8 cellular contexts compared by ENCODE assay signal in the genomic region with DNA sequence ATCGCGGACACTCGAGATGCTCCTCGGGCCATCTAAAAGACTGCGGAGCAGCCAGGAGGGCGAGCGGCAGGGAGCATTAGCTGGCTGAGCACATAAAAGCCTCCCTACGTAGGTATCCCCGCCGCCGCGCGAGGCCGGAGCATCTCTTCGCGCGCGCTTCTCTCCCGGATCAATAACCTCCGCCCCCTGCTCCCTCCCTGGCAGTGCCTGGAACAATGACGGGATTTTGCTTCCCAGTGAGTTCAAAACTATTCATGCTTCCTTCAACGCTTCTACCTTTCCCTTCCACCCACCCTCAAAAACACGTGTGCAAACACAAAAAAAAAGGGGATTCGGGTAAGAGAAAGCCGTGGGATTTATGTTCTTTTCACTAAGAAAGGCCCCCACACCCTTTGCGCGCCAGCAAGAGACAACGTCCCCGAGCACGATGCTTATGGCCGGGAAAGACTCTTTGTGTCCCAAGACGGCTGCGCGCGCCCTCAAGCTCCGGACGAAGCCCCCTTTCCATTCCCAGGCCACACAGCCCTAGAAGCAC. TPM values are rescaled to one million over a fixed set of nuclear protein-coding genes. Genes with fewer than 3 reads are reported as not detected.
DNase-seq lines count a peak whose midpoint lies in the region; ATAC-seq, FAIRE-seq and TF ChIP-seq lines count a peak whose summit lies in the region.

No MANE protein-coding gene starts in this region.

- H3K4me1 ChIP-seq in GM23338 (ENCODE audit: insufficient read depth) = peaks cover 25% of the 10 kb centered on the region
- peaks cover 6% of the 10 kb centered on the region for H3K4me1 ChIP-seq in neural progenitor cell

- peaks cover 17% of the 10 kb centered on the region; the same call in 1 of the 2 replicates for H3K27me3 ChIP-seq in GM23338 (ENCODE audit: insufficient read depth)
- peaks cover 8% of the 10 kb centered on the region for H3K27me3 ChIP-seq in neural progenitor cell

- ATAC-seq in GM23338 = peak; percentile 66

- H3F3A ChIP-seq in GM23338 (replicated peaks; ENCODE audit: low read depth) = peaks cover 17% of the 10 kb centered on the region
- H3F3A ChIP-seq in neural progenitor cell (ENCODE audit: low read depth) = peaks cover 28% of the 10 kb centered on the region

- in situ Hi-C loops in ACHN (cut with HindIII; ENCODE audit: low pct_ligation_motif_present, low pct_unique_long_range_greater_than_20kb, low sequenced_read_pairs) = no loop called here

- DNase-seq in ACHN (peak; percentile 40), GM23338 (ENCODE audit: low spot score) (peak; percentile 85), NCI-H82 treated with DMSO at 0.1 percent for 48 hours (lab: John Stamatoyannopoulos, UW; ENCODE audit: unreplicated experiment) (peak; percentile 51), foreskin fibroblast (peak; percentile 24 to 70), neural progenitor cell (ENCODE audit: low spot score) (peak; percentile 90), type B pancreatic cell (ENCODE audit: extremely low spot score, unreplicated experiment) (peak; percentile 76), H54 (ENCODE audit: insufficient read length, low spot score) (no peak)
- DNase-seq in activated T-helper 2 cell treated with anti-CD3 and anti-CD28 coated beads, Interferon-gamma antibody, Interleukin-2, Interleukin-4, amounts not matched to agents 10 μg/mL and 5 μg/mL and 100 μg/mL, durations not matched to agents 14 hours and 24 hours and 36 hours (ENCODE audit: low spot score) = peak; percentile 17

- peak overlapping the region; percentile 76 for H3K4me3 ChIP-seq in GM23338
- H3K4me3 ChIP-seq in foreskin fibroblast (ENCODE audit: low read depth in 1 of 2, low read length in 2 of 2) = peak overlapping the region; percentile 53 to 65
- H3K4me3 ChIP-seq in neural progenitor cell = peak overlapping the region; percentile 61

- H3K36me3 ChIP-seq in GM23338 (ENCODE audit: insufficient read depth) (peaks cover 23% of the 10 kb centered on the region), neural progenitor cell (peaks cover 7% of the 10 kb centered on the region)

- H3K27me3 Mint-ChIP-seq in GM23338 (ENCODE audit: insufficient read depth, low read depth, poor library complexity) (peaks cover 26% of the 10 kb centered on the region), neural progenitor cell (ENCODE audit: insufficient read depth, low read depth) (peaks cover 3% of the 10 kb centered on the region), type B pancreatic cell (peaks cover 4% of the 10 kb centered on the region)
- H3K27me3 Mint-ChIP-seq in activated T-helper 2 cell treated with anti-CD3 and anti-CD28 coated beads, Interferon-gamma antibody, Interleukin-2, Interleukin-4, amounts not matched to agents 10 μg/mL and 5 μg/mL and 100 μg/mL, durations not matched to agents 14 hours and 24 hours and 36 hours (ENCODE audit: low read depth) = peaks cover 12% of the 10 kb centered on the region

- H3K9me3 ChIP-seq in neural progenitor cell (ENCODE audit: low read depth) = no peaks in the 10 kb centered on the region

- H3K4me2 ChIP-seq in GM23338 (peak overlapping the region; percentile 88), neural progenitor cell (peak overlapping the region; percentile 88)

- H3K36me3 Mint-ChIP-seq in GM23338 (ENCODE audit: low read depth) (peaks cover 36% of the 10 kb centered on the region), neural progenitor cell (peaks cover 14% of the 10 kb centered on the region), type B pancreatic cell (peaks cover 12% of the 10 kb centered on the region)
- peaks cover 22% of the 10 kb centered on the region for H3K36me3 Mint-ChIP-seq in activated T-helper 2 cell treated with anti-CD3 and anti-CD28 coated beads, Interferon-gamma antibody, Interleukin-2, Interleukin-4, amounts not matched to agents 10 μg/mL and 5 μg/mL and 100 μg/mL, durations not matched to agents 14 hours and 24 hours and 36 hours (ENCODE audit: low read depth)

- H3K9me3 Mint-ChIP-seq in GM23338 (no peaks in the 10 kb centered on the region; the same call in 2 of the 3 replicates), neural progenitor cell (no peaks in the 10 kb centered on the region), type B pancreatic cell (no peaks in the 10 kb centered on the region)
- H3K9me3 Mint-ChIP-seq in activated T-helper 2 cell treated with anti-CD3 and anti-CD28 coated beads, Interferon-gamma antibody, Interleukin-2, Interleukin-4, amounts not matched to agents 10 μg/mL and 5 μg/mL and 100 μg/mL, durations not matched to agents 14 hours and 24 hours and 36 hours = no peaks in the 10 kb centered on the region

- peak overlapping the region; percentile 63 for H3K9ac ChIP-seq in neural progenitor cell

- H3K27ac Mint-ChIP-seq in GM23338 = peak overlapping the region; percentile 98
- peak overlapping the region; percentile 71 for H3K27ac Mint-ChIP-seq in activated T-helper 2 cell treated with anti-CD3 and anti-CD28 coated beads, Interferon-gamma antibody, Interleukin-2, Interleukin-4, amounts not matched to agents 10 μg/mL and 5 μg/mL and 100 μg/mL, durations not matched to agents 14 hours and 24 hours and 36 hours
- peak overlapping the region; percentile 96 for H3K27ac Mint-ChIP-seq in neural progenitor cell
- H3K27ac Mint-ChIP-seq in type B pancreatic cell = peak overlapping the region; percentile 94

- H2AFZ ChIP-seq in GM23338 = peak overlapping the region; percentile 91
- H2AFZ ChIP-seq in neural progenitor cell (replicated peaks) = peak overlapping the region; percentile 43

- FAIRE-seq in H54 (lab: Jason Lieb, UNC) = no peak

- no peak for TF ChIP-seq CTCF in GM23338 (conservative IDR thresholded peaks at IDR 0.05; ENCODE audit: low read depth in 2 of 2)
- TF ChIP-seq CTCF in foreskin fibroblast (IDR thresholded peaks at IDR 0.05; ENCODE audit: low read depth, low read length) = no peak
- no peak for TF ChIP-seq CTCF in neural progenitor cell (IDR thresholded peaks at IDR 0.05)
- TF ChIP-seq CTCF in type B pancreatic cell (conservative IDR thresholded peaks at IDR 0.05) = no peak

- H3K27ac ChIP-seq in GM23338 (ENCODE audit: low read depth) = peak overlapping the region; percentile 78
- H3K27ac ChIP-seq in neural progenitor cell = peak overlapping the region; percentile 46

- H3K79me2 ChIP-seq in GM23338 (replicated peaks; ENCODE audit: insufficient read depth) = peaks cover 38% of the 10 kb centered on the region
- peaks cover 50% of the 10 kb centered on the region for H3K79me2 ChIP-seq in neural progenitor cell (ENCODE audit: low read depth)

- TF ChIP-seq POLR2A in H54 (IDR thresholded peaks at IDR 0.05; ENCODE audit: low read depth, low read length) = no peak

- peak overlapping the region; percentile 99 for H3K4me3 Mint-ChIP-seq in GM23338
- peak overlapping the region; percentile 97 for H3K4me3 Mint-ChIP-seq in activated T-helper 2 cell treated with anti-CD3 and anti-CD28 coated beads, Interferon-gamma antibody, Interleukin-2, Interleukin-4, amounts not matched to agents 10 μg/mL and 5 μg/mL and 100 μg/mL, durations not matched to agents 14 hours and 24 hours and 36 hours (ENCODE audit: low read depth)
- peak overlapping the region; percentile 97 for H3K4me3 Mint-ChIP-seq in neural progenitor cell
- peak overlapping the region; percentile 96 for H3K4me3 Mint-ChIP-seq in type B pancreatic cell

- no peaks in the 10 kb centered on the region for H3K9me2 ChIP-seq in GM23338 (ENCODE audit: insufficient read depth)

- intact Hi-C loops in activated T-helper 2 cell treated with anti-CD3 and anti-CD28 coated beads, Interferon-gamma antibody, Interleukin-2, Interleukin-4, amounts not matched to agents 10 μg/mL and 5 μg/mL and 100 μg/mL, durations not matched to agents 14 hours and 24 hours and 36 hours (cut with micrococcal nuclease) = loop anchor here (2.0 to 10.0 kb wide), 2 partner anchors 66 to 138 kb away; partner anchors contain the start of genes NCOR1 and PIGL

- peaks cover 19% of the 10 kb centered on the region for H4K20me1 ChIP-seq in GM23338 (replicated peaks; ENCODE audit: insufficient read depth)
- peaks cover 35% of the 10 kb centered on the region for H4K20me1 ChIP-seq in neural progenitor cell (ENCODE audit: low read depth)

- H3K4me1 Mint-ChIP-seq in GM23338 = peaks cover 14% of the 10 kb centered on the region
- peaks cover 17% of the 10 kb centered on the region for H3K4me1 Mint-ChIP-seq in activated T-helper 2 cell treated with anti-CD3 and anti-CD28 coated beads, Interferon-gamma antibody, Interleukin-2, Interleukin-4, amounts not matched to agents 10 μg/mL and 5 μg/mL and 100 μg/mL, durations not matched to agents 14 hours and 24 hours and 36 hours (ENCODE audit: low read depth)
- peaks cover 13% of the 10 kb centered on the region for H3K4me1 Mint-ChIP-seq in neural progenitor cell
- peaks cover 11% of the 10 kb centered on the region for H3K4me1 Mint-ChIP-seq in type B pancreatic cell (ENCODE audit: unreplicated experiment)

TF ChIP-seq in GM23338, 12 proteins besides CTCF, POLR2A, EP300 and RAD21:
- TF ChIP-seq CREB1 (CRISPR knock-in tag; IDR thresholded peaks at IDR 0.05; ENCODE audit: low read depth) (0 out of 2 replicates have a peak, but pooled peaks have one; percentile 28), STAT1 (IDR thresholded peaks at IDR 0.05; ENCODE audit: unreplicated experiment) (no peak)

RNA-seq across cellular contexts. Expression of gene CENPV, which starts 0.9 kb away (rescaled TPM):
- 300 and 312 TPM in 2 replicates for total RNA-seq in GM23338 (2014; rRNA removed; shearing (Covaris generic))
- 139 and 149 TPM in 2 replicates for polyA plus RNA-seq in GM23338 (2016; fragmentation: Nextera tagmentation; extraction: Ambion mirVana)
- total RNA-seq in activated T-helper 2 cell treated with anti-CD3 and anti-CD28 coated beads, Interferon-gamma antibody, Interleukin-2, Interleukin-4, amounts not matched to agents 10 μg/mL and 5 μg/mL and 100 μg/mL, durations not matched to agents 14 hours and 24 hours and 36 hours = 65.8 and 69.9 TPM in 2 replicates
- total RNA-seq in neural progenitor cell (ENCODE audit: low replicate concordance) (220 and 338 TPM in 2 replicates), type B pancreatic cell (ENCODE audit: low replicate concordance) (42.9 and 152 TPM in 2 replicates)

RNA-seq across cellular contexts. Expression of gene UBB, which starts 28.5 kb away (rescaled TPM):
- 812 and 871 TPM in 2 replicates for total RNA-seq in GM23338 (2014; rRNA removed; shearing (Covaris generic))
- polyA plus RNA-seq in GM23338 (2016; fragmentation: Nextera tagmentation; extraction: Ambion mirVana) = 1,581 and 1,692 TPM in 2 replicates
- 1,784 and 1,798 TPM in 2 replicates for total RNA-seq in activated T-helper 2 cell treated with anti-CD3 and anti-CD28 coated beads, Interferon-gamma antibody, Interleukin-2, Interleukin-4, amounts not matched to agents 10 μg/mL and 5 μg/mL and 100 μg/mL, durations not matched to agents 14 hours and 24 hours and 36 hours
- total RNA-seq in neural progenitor cell (ENCODE audit: low replicate concordance) = 1,249 and 1,476 TPM in 2 replicates
- 1,306 and 1,802 TPM in 2 replicates for total RNA-seq in type B pancreatic cell (ENCODE audit: low replicate concordance)
